In the genomic region with DNA sequence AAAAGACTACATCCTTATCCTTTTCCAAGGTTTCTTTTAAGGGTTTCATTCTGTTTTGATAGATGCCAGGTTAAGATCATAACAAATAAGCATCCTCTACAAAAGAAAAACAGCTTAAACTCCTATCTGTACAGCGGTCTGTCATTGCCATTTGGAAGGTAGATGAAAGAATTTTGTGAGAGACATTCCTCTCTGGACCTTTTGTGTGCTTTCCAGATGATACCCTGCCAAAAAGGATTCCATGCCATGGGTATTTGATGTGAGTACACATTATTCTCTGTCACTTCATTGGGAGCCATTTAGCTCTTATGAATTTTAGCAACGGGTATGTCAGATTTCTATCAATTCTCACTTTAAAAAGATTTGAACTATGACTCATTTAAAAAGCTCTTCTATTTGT, we compare ENCODE assay signal across 19 cellular contexts.
"Had no signal": no experiment of that assay in that cellular context is flagged by ENCODE, and none has a peak within 500 bp of the region (broad histone marks: within the 10 kb centered on the region; RNA-seq: fewer than 3 reads in every experiment).

No MANE protein-coding gene starts in this region.

- ATAC-seq: HepG2, Panc1, PC-3 had no signal

- H3K27ac ChIP-seq: RWPE1 had no signal

- FAIRE-seq: HepG2 had no signal

- DNase-seq: IMR-90; Karpas-422; KG1; MM.1S; NCI-H1092 treated with DMSO at 0.1 percent for 48 hours; NCI-H1436; NCI-H187; NCI-H2029 treated with DMSO at 0.1 percent for 48 hours; NCI-H2171 treated with DMSO at 0.1 percent for 48 hours; NCI-H345; NCI-H524; NCI-H526 treated with DMSO at 0.1 percent for 48 hours; NCI-H748 treated with DMSO at 0.1 percent for 48 hours; NK-92 treated with Interleukin-12 subunit alpha and Interleukin-12 subunit beta, amount 100 ng/mL, for 24 hours; PC-3; SHP77 had no signal
